Comparison of ENCODE assay signal across 18 cellular contexts in the genomic region with DNA sequence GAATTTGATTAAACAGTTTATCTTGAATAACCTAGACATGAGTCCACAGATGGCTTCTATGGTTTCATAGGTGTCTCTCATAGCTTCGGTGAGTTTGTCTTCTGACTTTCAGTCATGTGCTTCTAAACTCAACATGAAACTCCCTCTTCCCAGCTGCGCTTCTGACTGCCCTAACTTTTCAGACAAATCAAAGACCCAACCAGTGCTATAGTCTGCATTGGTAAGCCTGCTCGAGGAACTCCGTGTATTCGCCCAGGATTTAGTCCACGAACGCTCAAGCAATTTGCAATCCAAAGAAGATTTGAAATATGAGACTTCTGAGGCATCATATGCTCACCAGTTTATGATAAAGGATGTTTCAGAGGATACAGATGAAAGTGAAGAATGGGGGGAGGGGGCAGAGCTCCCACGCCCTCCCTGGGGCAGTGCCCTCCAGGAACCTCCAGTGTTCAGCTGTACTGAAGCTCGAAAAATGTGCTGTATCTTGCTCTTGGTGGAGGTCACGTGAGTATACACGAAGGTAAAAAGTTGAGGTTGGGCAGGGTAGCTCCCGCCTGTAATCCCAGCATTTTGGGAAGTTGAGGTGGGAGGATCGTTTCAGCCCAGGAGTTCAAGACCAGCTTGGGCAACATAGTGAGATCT. TPM values are rescaled to one million over a fixed set of nuclear protein-coding genes. Genes with fewer than 3 reads are reported as not detected.
DNase-seq lines count a peak whose midpoint lies in the region; ATAC-seq and TF ChIP-seq lines count a peak whose summit lies in the region.
"Had no signal": no experiment of that assay in that cellular context is flagged by ENCODE, and none has a peak within 500 bp of the region (broad histone marks: within the 10 kb centered on the region; RNA-seq: fewer than 3 reads in every experiment).

No MANE protein-coding gene starts in this region.

- H3K27ac Mint-ChIP-seq in mesothelial cell of epicardium: no peak overlapping the region
- H3K27ac Mint-ChIP-seq: activated naive CD8-positive, alpha-beta T cell treated with anti-CD3 and anti-CD28 coated beads for 36 hours; nephron had no signal

- no peak overlapping the region for H3K27ac ChIP-seq in ovary
- H3K27ac ChIP-seq: A549, hepatocyte, left lung, thyroid gland had no signal

- TF ChIP-seq CTCF in GM06990 (IDR thresholded peaks at IDR 0.05; ENCODE audit: insufficient read depth, low read length, poor library complexity, severe bottlenecking) (no peak), mesothelial cell of epicardium (IDR thresholded peaks at IDR 0.05; ENCODE audit: unreplicated experiment) (no peak), ovary (IDR thresholded peaks at IDR 0.05) (no peak)

- no peaks in the 10 kb centered on the region for H3K9me3 Mint-ChIP-seq in mesothelial cell of epicardium
- H3K9me3 Mint-ChIP-seq: activated naive CD8-positive, alpha-beta T cell treated with anti-CD3 and anti-CD28 coated beads for 36 hours; nephron had no signal

- H3K9me3 ChIP-seq in ovary: no peaks in the 10 kb centered on the region
- H3K9me3 ChIP-seq: A549, left lung, thyroid gland had no signal

- DNase-seq in GM06990 (ENCODE audit: extremely low read depth, insufficient read length): peak; percentile 44
- peak; percentile 22 for DNase-seq in GM19240 (ENCODE audit: insufficient read length, low spot score)
- DNase-seq in GM03348 (ENCODE audit: low spot score): no peak
- DNase-seq in mesothelial cell of epicardium (ENCODE audit: low spot score in 2 of 2, unreplicated experiment in 2 of 2): no peak
- no peak for DNase-seq in NCI-H2196 (lab: John Stamatoyannopoulos, UW; ENCODE audit: unreplicated experiment)
- no peak for DNase-seq in ovary
- DNase-seq: activated naive CD8-positive, alpha-beta T cell treated with anti-CD3 and anti-CD28 coated beads for 36 hours; cerebellar nuclear complex; DMS153; erythroblast; SIG-M5; thyroid gland had no signal

- intact Hi-C loops in ovary (cut with DNase I): no loop called here

- WGBS in ovary, 3 donors: 85 to 88% (median 85%) methylated on average over 13 of the region's 13 CpGs

- H3K27me3 Mint-ChIP-seq in mesothelial cell of epicardium (ENCODE audit: low read depth): no peaks in the 10 kb centered on the region
- H3K27me3 Mint-ChIP-seq: activated naive CD8-positive, alpha-beta T cell treated with anti-CD3 and anti-CD28 coated beads for 36 hours had no signal

- H3K36me3 ChIP-seq in GM06990 (ENCODE audit: control insufficient read depth, insufficient read depth, low read length) (no peaks in the 10 kb centered on the region), ovary (no peaks in the 10 kb centered on the region)
- H3K36me3 ChIP-seq: left lung, thyroid gland had no signal

- H3K4me1 Mint-ChIP-seq in mesothelial cell of epicardium: peaks cover 12% of the 10 kb centered on the region

- H3K36me3 Mint-ChIP-seq in mesothelial cell of epicardium: no peaks in the 10 kb centered on the region
- H3K36me3 Mint-ChIP-seq: activated naive CD8-positive, alpha-beta T cell treated with anti-CD3 and anti-CD28 coated beads for 36 hours had no signal

- no peak for TF ChIP-seq POLR2A in ovary (IDR thresholded peaks at IDR 0.05)

- H3K4me3 ChIP-seq in GM06990 (replicated peaks; ENCODE audit: low read depth, low read length): peak overlapping the region; percentile 40
- H3K4me3 ChIP-seq in ovary: no peak overlapping the region
- H3K4me3 ChIP-seq: A549, hepatocyte, left lung, thyroid gland had no signal

- no peak overlapping the region for H3K4me3 Mint-ChIP-seq in mesothelial cell of epicardium
- H3K4me3 Mint-ChIP-seq: activated naive CD8-positive, alpha-beta T cell treated with anti-CD3 and anti-CD28 coated beads for 36 hours; nephron had no signal

- H3K4me1 ChIP-seq in ovary (ENCODE audit: insufficient read depth): peaks cover 6% of the 10 kb centered on the region

- ATAC-seq in HG02763 (IDR thresholded peaks at IDR 0.05; ENCODE audit: unreplicated experiment) (peak; percentile 48), HG03469 (IDR thresholded peaks at IDR 0.05; ENCODE audit: unreplicated experiment) (peak; percentile 47)
- ATAC-seq: A549, left lung had no signal

- no peak for TF ChIP-seq EP300 in ovary (IDR thresholded peaks at IDR 0.05)

- no peaks in the 10 kb centered on the region for H3K27me3 ChIP-seq in GM06990 (replicated peaks; ENCODE audit: control insufficient read depth, insufficient read depth, low read length)
- H3K27me3 ChIP-seq in ovary: no peaks in the 10 kb centered on the region
- H3K27me3 ChIP-seq: hepatocyte, left lung, thyroid gland had no signal

RNA-seq across cellular contexts. Expression of a gene that starts 5.2 kb away (rescaled TPM):
- total RNA-seq in mesothelial cell of epicardium: 2.4 TPM in 3 replicates
- total RNA-seq in ovary: 1 to 10 TPM; 4.6 to 6.3 (median 5.8) TPM
- polyA plus RNA-seq in ovary: 1 to 10 TPM; 8.0 to 8.7 TPM

RNA-seq across cellular contexts. Expression of a gene that starts 16.3 kb away (rescaled TPM):
- total RNA-seq in mesothelial cell of epicardium: 25.0 to 27.7 TPM (median 25.8 TPM) in 3 replicates
- 10 to 100 TPM; 13.7 to 18.4 (median 15.8) TPM for total RNA-seq in ovary
- 10 to 100 TPM; 24.7 to 39.9 TPM for polyA plus RNA-seq in ovary

RNA-seq across cellular contexts. Expression of a gene that starts 57.7 kb away (rescaled TPM):
- 36.0 to 37.6 TPM (median 37.0 TPM) in 3 replicates for total RNA-seq in mesothelial cell of epicardium
- total RNA-seq in ovary: 10 to 100 TPM; 14.4 to 31.0 (median 22.6) TPM
- polyA plus RNA-seq in ovary: 10 to 100 TPM; 21.6 to 47.9 TPM

Comparison
In these comparisons a context has a peak if more than half of its experiments do, and no peak if none do; other contexts are left out.
1. DNase-seq: peak in GM06990 (single experiment) and GM19240 (single experiment); none in GM03348 (single experiment), mesothelial cell of epicardium (0 of 2), NCI-H2196 (single experiment) and ovary (0 of 5).